ENCODE assay signal across 2 cellular contexts in the genomic region with DNA sequence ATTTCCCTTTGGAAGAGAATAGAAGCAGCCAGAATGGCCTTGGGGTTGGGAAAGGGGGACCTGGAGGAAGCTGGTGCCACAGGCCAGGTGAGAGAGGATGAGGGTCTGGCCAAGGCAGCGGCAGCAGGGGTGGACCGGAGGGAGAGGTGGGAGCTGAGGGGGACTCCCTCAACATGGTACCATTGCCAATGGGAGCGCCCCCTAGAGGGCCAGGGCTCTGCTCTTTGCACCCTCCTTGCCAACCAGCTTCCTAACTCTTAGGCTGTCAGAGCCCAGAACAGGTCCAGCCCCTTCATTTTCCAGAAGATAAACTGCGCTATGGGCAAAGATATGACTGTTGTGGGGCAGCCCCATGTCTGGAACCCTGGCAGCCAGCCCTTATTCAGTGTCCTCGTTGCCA.
TF ChIP-seq lines count a peak whose summit lies in the region.

No MANE protein-coding gene starts in this region.

TF ChIP-seq in HEK293, 187 proteins besides CTCF, POLR2A, EP300 and RAD21 (continued from another document):
- TF ChIP-seq ZSCAN5A (tag by site-specific recombination; IDR thresholded peaks at IDR 0.05) (no peak), OVOL3 (tag by site-specific recombination; IDR thresholded peaks at IDR 0.05) (no peak), KLF16 (tag by site-specific recombination; IDR thresholded peaks at IDR 0.05) (no peak), BCL6B (tag by site-specific recombination; IDR thresholded peaks at IDR 0.05) (no peak), ZNF596 (tag by site-specific recombination; IDR thresholded peaks at IDR 0.05) (no peak), ZFHX2 (tag by site-specific recombination; conservative IDR thresholded peaks at IDR 0.05) (no peak), SP2 (tag by site-specific recombination; IDR thresholded peaks at IDR 0.05) (no peak), SCRT2 (tag by site-specific recombination; IDR thresholded peaks at IDR 0.05) (no peak), YY1 (tag by site-specific recombination; IDR thresholded peaks at IDR 0.05) (no peak), ZNF132 (tag by site-specific recombination; IDR thresholded peaks at IDR 0.05; ENCODE audit: borderline replicate concordance) (no peak), ZNF416 (tag by site-specific recombination; IDR thresholded peaks at IDR 0.05) (no peak), ZNF324 (tag by site-specific recombination; IDR thresholded peaks at IDR 0.05) (no peak), GLI2 (tag by site-specific recombination; IDR thresholded peaks at IDR 0.05; ENCODE audit: borderline replicate concordance, low read depth) (no peak), ZNF239 (tag by site-specific recombination; IDR thresholded peaks at IDR 0.05) (no peak)

TF ChIP-seq in WTC11, 78 proteins besides CTCF, POLR2A, EP300 and RAD21 (continued from another document):
- TF ChIP-seq, protein P1, sequence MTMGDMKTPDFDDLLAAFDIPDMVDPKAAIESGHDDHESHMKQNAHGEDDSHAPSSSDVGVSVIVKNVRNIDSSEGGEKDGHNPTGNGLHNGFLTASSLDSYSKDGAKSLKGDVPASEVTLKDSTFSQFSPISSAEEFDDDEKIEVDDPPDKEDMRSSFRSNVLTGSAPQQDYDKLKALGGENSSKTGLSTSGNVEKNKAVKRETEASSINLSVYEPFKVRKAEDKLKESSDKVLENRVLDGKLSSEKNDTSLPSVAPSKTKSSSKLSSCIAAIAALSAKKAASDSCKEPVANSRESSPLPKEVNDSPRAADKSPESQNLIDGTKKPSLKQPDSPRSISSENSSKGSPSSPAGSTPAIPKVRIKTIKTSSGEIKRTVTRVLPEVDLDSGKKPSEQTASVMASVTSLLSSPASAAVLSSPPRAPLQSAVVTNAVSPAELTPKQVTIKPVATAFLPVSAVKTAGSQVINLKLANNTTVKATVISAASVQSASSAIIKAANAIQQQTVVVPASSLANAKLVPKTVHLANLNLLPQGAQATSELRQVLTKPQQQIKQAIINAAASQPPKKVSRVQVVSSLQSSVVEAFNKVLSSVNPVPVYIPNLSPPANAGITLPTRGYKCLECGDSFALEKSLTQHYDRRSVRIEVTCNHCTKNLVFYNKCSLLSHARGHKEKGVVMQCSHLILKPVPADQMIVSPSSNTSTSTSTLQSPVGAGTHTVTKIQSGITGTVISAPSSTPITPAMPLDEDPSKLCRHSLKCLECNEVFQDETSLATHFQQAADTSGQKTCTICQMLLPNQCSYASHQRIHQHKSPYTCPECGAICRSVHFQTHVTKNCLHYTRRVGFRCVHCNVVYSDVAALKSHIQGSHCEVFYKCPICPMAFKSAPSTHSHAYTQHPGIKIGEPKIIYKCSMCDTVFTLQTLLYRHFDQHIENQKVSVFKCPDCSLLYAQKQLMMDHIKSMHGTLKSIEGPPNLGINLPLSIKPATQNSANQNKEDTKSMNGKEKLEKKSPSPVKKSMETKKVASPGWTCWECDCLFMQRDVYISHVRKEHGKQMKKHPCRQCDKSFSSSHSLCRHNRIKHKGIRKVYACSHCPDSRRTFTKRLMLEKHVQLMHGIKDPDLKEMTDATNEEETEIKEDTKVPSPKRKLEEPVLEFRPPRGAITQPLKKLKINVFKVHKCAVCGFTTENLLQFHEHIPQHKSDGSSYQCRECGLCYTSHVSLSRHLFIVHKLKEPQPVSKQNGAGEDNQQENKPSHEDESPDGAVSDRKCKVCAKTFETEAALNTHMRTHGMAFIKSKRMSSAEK (CRISPR knock-in tag; IDR thresholded peaks at IDR 0.05; ENCODE audit: borderline replicate concordance) = no peak
- TF ChIP-seq USF2 (CRISPR knock-in tag; IDR thresholded peaks at IDR 0.05) (no peak), CDX4 (CRISPR knock-in tag; IDR thresholded peaks at IDR 0.05; ENCODE audit: borderline replicate concordance) (no peak), NFYB (CRISPR knock-in tag; conservative IDR thresholded peaks at IDR 0.05; ENCODE audit: low read depth) (no peak), ZNF671 (CRISPR knock-in tag; IDR thresholded peaks at IDR 0.05) (no peak), ZBTB21 (CRISPR knock-in tag; IDR thresholded peaks at IDR 0.05; ENCODE audit: borderline replicate concordance) (no peak)
- TF ChIP-seq, protein P2, sequence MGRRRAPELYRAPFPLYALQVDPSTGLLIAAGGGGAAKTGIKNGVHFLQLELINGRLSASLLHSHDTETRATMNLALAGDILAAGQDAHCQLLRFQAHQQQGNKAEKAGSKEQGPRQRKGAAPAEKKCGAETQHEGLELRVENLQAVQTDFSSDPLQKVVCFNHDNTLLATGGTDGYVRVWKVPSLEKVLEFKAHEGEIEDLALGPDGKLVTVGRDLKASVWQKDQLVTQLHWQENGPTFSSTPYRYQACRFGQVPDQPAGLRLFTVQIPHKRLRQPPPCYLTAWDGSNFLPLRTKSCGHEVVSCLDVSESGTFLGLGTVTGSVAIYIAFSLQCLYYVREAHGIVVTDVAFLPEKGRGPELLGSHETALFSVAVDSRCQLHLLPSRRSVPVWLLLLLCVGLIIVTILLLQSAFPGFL (CRISPR knock-in tag; IDR thresholded peaks at IDR 0.05; ENCODE audit: borderline replicate concordance) = no peak
